In genomic region chr1:32485554-32486255, GRCh38 we compare ENCODE assay signal across 14 cellular contexts. TPM values are rescaled to one million over a fixed set of nuclear protein-coding genes. Genes with fewer than 3 reads are reported as not detected.
"Had no signal": no experiment of that assay in that cellular context is flagged by ENCODE, and none has a peak within 500 bp of the region (broad histone marks: within the 10 kb centered on the region; RNA-seq: fewer than 3 reads in every experiment).

No MANE protein-coding gene starts in this region.

- H3K27ac ChIP-seq: body of pancreas, esophagus muscularis mucosa, tibial artery had no signal

- DNase-seq: activated B cell treated with CpG ODN at 0.5 μM for 24 hours; activated CD4-positive, alpha-beta T cell treated with anti-CD3 and anti-CD28 coated beads, Interleukin-2, amount 10 ng/mL, durations not matched to agents 24 days and 14 days; activated naive CD4-positive, alpha-beta T cell; body of pancreas; mesendoderm; retina; T-helper 17 cell had no signal

- H3K4me3 ChIP-seq: body of pancreas, esophagus muscularis mucosa, smooth muscle cell, tibial artery had no signal

- H3K9me3 ChIP-seq: body of pancreas, esophagus muscularis mucosa, tibial artery had no signal

- H3K4me1 Mint-ChIP-seq: activated B cell treated with CpG ODN at 0.5 μM for 24 hours; activated CD4-positive, alpha-beta T cell treated with anti-CD3 and anti-CD28 coated beads, Interleukin-2, amount 10 ng/mL, durations not matched to agents 24 days and 14 days; central memory CD8-positive, alpha-beta T cell; stimulated activated effector memory CD8-positive, alpha-beta T cell treated with anti-CD3 and anti-CD28 coated beads, Interleukin-12 subunit alpha, Interleukin-12 subunit beta, amount 100 ng/mL, for 72 hours; T-helper 17 cell had no signal

- H3K4me1 ChIP-seq: esophagus muscularis mucosa, tibial artery had no signal

- H3K27ac Mint-ChIP-seq: activated B cell treated with CpG ODN at 0.5 μM for 24 hours; activated CD4-positive, alpha-beta T cell treated with anti-CD3 and anti-CD28 coated beads, Interleukin-2, amount 10 ng/mL, durations not matched to agents 24 days and 14 days; activated T-helper 1 cell treated with anti-CD3 and anti-CD28 coated beads, Interleukin-12 subunit alpha, Interleukin-12 subunit beta, Interleukin-2, Interleukin-4 antibody, amounts not matched to agents 30 ng/mL and 10 ng/mL and 1 ng/mL, durations not matched to agents 14 hours and 24 hours and 36 hours; stimulated activated effector memory CD8-positive, alpha-beta T cell treated with anti-CD3 and anti-CD28 coated beads, Interleukin-12 subunit alpha, Interleukin-12 subunit beta, amount 100 ng/mL, for 72 hours; T-helper 17 cell had no signal

- H3K4me3 Mint-ChIP-seq: activated B cell treated with CpG ODN at 0.5 μM for 24 hours; activated CD4-positive, alpha-beta T cell treated with anti-CD3 and anti-CD28 coated beads, Interleukin-2, amount 10 ng/mL, durations not matched to agents 24 days and 14 days; activated T-helper 1 cell treated with anti-CD3 and anti-CD28 coated beads, Interleukin-12 subunit alpha, Interleukin-12 subunit beta, Interleukin-2, Interleukin-4 antibody, amounts not matched to agents 30 ng/mL and 10 ng/mL and 1 ng/mL, durations not matched to agents 14 hours and 24 hours and 36 hours; central memory CD8-positive, alpha-beta T cell; stimulated activated effector memory CD8-positive, alpha-beta T cell treated with anti-CD3 and anti-CD28 coated beads, Interleukin-12 subunit alpha, Interleukin-12 subunit beta, amount 100 ng/mL, for 72 hours; T-helper 17 cell had no signal

- ATAC-seq: body of pancreas; stimulated activated effector memory CD8-positive, alpha-beta T cell treated with anti-CD3 and anti-CD28 coated beads, Interleukin-12 subunit alpha, Interleukin-12 subunit beta, amount 100 ng/mL, for 72 hours; T-helper 17 cell had no signal

- H3K36me3 Mint-ChIP-seq: stimulated activated effector memory CD8-positive, alpha-beta T cell treated with anti-CD3 and anti-CD28 coated beads, Interleukin-12 subunit alpha, Interleukin-12 subunit beta, amount 100 ng/mL, for 72 hours had no signal

- H3K4me2 ChIP-seq: smooth muscle cell had no signal

- H3K9me3 Mint-ChIP-seq: activated B cell treated with CpG ODN at 0.5 μM for 24 hours; activated CD4-positive, alpha-beta T cell treated with anti-CD3 and anti-CD28 coated beads, Interleukin-2, amount 10 ng/mL, durations not matched to agents 24 days and 14 days; activated T-helper 1 cell treated with anti-CD3 and anti-CD28 coated beads, Interleukin-12 subunit alpha, Interleukin-12 subunit beta, Interleukin-2, Interleukin-4 antibody, amounts not matched to agents 30 ng/mL and 10 ng/mL and 1 ng/mL, durations not matched to agents 14 hours and 24 hours and 36 hours; central memory CD8-positive, alpha-beta T cell; stimulated activated effector memory CD8-positive, alpha-beta T cell treated with anti-CD3 and anti-CD28 coated beads, Interleukin-12 subunit alpha, Interleukin-12 subunit beta, amount 100 ng/mL, for 72 hours had no signal

- H3K27me3 ChIP-seq: body of pancreas, esophagus muscularis mucosa, tibial artery had no signal

- FAIRE-seq: frontal cortex had no signal

- H3K36me3 ChIP-seq: esophagus muscularis mucosa, tibial artery had no signal

RNA-seq across cellular contexts. Expression of gene ZBTB8B, which starts 20.8 kb away (rescaled TPM):
- total RNA-seq: activated CD4-positive, alpha-beta T cell treated with anti-CD3 and anti-CD28 coated beads, Interleukin-2, amount 10 ng/mL, durations not matched to agents 24 days and 14 days; activated T-helper 1 cell treated with anti-CD3 and anti-CD28 coated beads, Interleukin-12 subunit alpha, Interleukin-12 subunit beta, Interleukin-2, Interleukin-4 antibody, amounts not matched to agents 30 ng/mL and 10 ng/mL and 1 ng/mL, durations not matched to agents 14 hours and 24 hours and 36 hours; T-helper 17 cell had no signal
- polyA plus RNA-seq: smooth muscle cell had no signal

RNA-seq across cellular contexts. Expression of gene ZBTB8A, which starts 53.5 kb away (rescaled TPM):
- total RNA-seq: T-helper 17 cell had no signal
